Comparison of ENCODE assay signal across 36 cellular contexts in the genomic region with DNA sequence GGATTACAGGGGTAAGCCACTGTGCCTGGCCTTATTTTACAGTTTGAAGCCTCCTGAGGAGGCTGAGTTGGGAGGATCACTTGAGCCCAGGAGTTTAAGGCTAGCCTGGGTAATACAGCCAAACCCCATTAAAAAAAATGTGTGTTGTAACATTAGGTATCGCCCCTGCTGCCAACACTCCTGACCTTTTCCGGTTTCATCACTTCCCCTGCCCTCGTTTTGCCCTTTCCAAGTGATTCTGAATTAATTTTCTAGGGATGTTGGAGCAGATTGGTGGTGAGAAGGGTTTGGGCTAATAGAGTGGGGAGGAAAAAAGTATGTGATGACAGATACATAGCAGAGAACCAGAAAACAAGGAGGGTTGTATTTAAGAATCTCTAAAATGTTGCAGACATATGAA. TPM values are rescaled to one million over a fixed set of nuclear protein-coding genes. Genes with fewer than 3 reads are reported as not detected.
"Had no signal": no experiment of that assay in that cellular context is flagged by ENCODE, and none has a peak within 500 bp of the region (broad histone marks: within the 10 kb centered on the region; RNA-seq: fewer than 3 reads in every experiment).

No MANE protein-coding gene starts in this region.

- H3K4me1 ChIP-seq: Peyer's patch had no signal

- H3K4me3 Mint-ChIP-seq: activated CD4-positive, alpha-beta memory T cell treated with anti-CD3 and anti-CD28 coated beads, Interleukin-2, amount 10 ng/mL, durations not matched to agents 7 days and 5 days; activated CD8-positive, alpha-beta memory T cell treated with anti-CD3 and anti-CD28 coated beads, Interleukin-2, amount 10 ng/mL, durations not matched to agents 7 days and 5 days; activated naive CD8-positive, alpha-beta T cell treated with anti-CD3 and anti-CD28 coated beads for 36 hours; central memory CD8-positive, alpha-beta T cell; T-cell had no signal

- H3K36me3 ChIP-seq: brain microvascular endothelial cell, Peyer's patch, WERI-Rb-1 had no signal

- H3K27ac ChIP-seq: brain microvascular endothelial cell, Peyer's patch, WERI-Rb-1 had no signal

- H3K4me3 ChIP-seq: Peyer's patch had no signal

- DNase-seq: activated CD4-positive, alpha-beta memory T cell treated with anti-CD3 and anti-CD28 coated beads, Interleukin-2, amount 10 ng/mL, durations not matched to agents 7 days and 5 days; activated CD4-positive, alpha-beta T cell treated with anti-CD3 and anti-CD28 coated beads for 1 hour; activated CD4-positive, alpha-beta T cell treated with anti-CD3 and anti-CD28 coated beads for 48 hours; activated CD4-positive, CD25-positive, alpha-beta regulatory T cell; activated CD8-positive, alpha-beta memory T cell treated with anti-CD3 and anti-CD28 coated beads for 24 hours; activated CD8-positive, alpha-beta memory T cell treated with anti-CD3 and anti-CD28 coated beads, Interleukin-2, amount 10 ng/mL, durations not matched to agents 7 days and 5 days; activated CD8-positive, alpha-beta memory T cell treated with anti-CD3 and anti-CD28 coated beads, Interleukin-2, amount 50 U/mL, for 48 hours; activated effector memory CD4-positive, alpha-beta T cell treated with Interleukin-2 at 50 U/mL for 16 hours; activated naive CD4-positive, alpha-beta T cell treated with anti-CD3 and anti-CD28 coated beads, Interleukin-2, amount 50 U/mL, for 16 hours; activated naive CD8-positive, alpha-beta T cell treated with anti-CD3 and anti-CD28 coated beads for 36 hours; activated T-cell treated with anti-CD3 and anti-CD28 coated beads, Interleukin-2, amount 50 U/mL, for 48 hours; amniotic stem cell; aorta; brain microvascular endothelial cell; KG1; MM.1S; MV-4-11; NCI-H1092; NCI-H1436 treated with DMSO at 0.1 percent for 48 hours; NCI-H1694 treated with DMSO at 0.1 percent for 48 hours; NCI-H2029; NCI-H345; NCI-H524 treated with DMSO at 0.1 percent for 48 hours; PC-3; Peyer's patch; RPMI8226; SIG-M5; T-cell; T-helper 2 cell; T-helper 9 cell; WERI-Rb-1 had no signal

- H3K9me3 ChIP-seq: Peyer's patch had no signal

- H3K27ac Mint-ChIP-seq: activated CD4-positive, alpha-beta memory T cell treated with anti-CD3 and anti-CD28 coated beads, Interleukin-2, amount 10 ng/mL, durations not matched to agents 7 days and 5 days; activated CD8-positive, alpha-beta memory T cell treated with anti-CD3 and anti-CD28 coated beads, Interleukin-2, amount 10 ng/mL, durations not matched to agents 7 days and 5 days; activated naive CD8-positive, alpha-beta T cell treated with anti-CD3 and anti-CD28 coated beads for 36 hours; T-cell had no signal

- H3K4me1 Mint-ChIP-seq: central memory CD8-positive, alpha-beta T cell had no signal

- H3K9me3 Mint-ChIP-seq: activated CD4-positive, alpha-beta memory T cell treated with anti-CD3 and anti-CD28 coated beads, Interleukin-2, amount 10 ng/mL, durations not matched to agents 7 days and 5 days; activated naive CD8-positive, alpha-beta T cell treated with anti-CD3 and anti-CD28 coated beads for 36 hours; central memory CD8-positive, alpha-beta T cell; T-cell had no signal

- H3K27me3 Mint-ChIP-seq: activated CD4-positive, alpha-beta memory T cell treated with anti-CD3 and anti-CD28 coated beads, Interleukin-2, amount 10 ng/mL, durations not matched to agents 7 days and 5 days; activated CD8-positive, alpha-beta memory T cell treated with anti-CD3 and anti-CD28 coated beads, Interleukin-2, amount 10 ng/mL, durations not matched to agents 7 days and 5 days; activated naive CD8-positive, alpha-beta T cell treated with anti-CD3 and anti-CD28 coated beads for 36 hours; central memory CD8-positive, alpha-beta T cell; T-cell had no signal

- ATAC-seq: activated CD8-positive, alpha-beta memory T cell treated with anti-CD3 and anti-CD28 coated beads, Interleukin-2, amount 10 ng/mL, durations not matched to agents 7 days and 5 days; PC-3; SK-N-SH treated with all-trans-retinoic acid at 6 μM for 48 hours; T-cell had no signal

- H3K36me3 Mint-ChIP-seq: activated CD8-positive, alpha-beta memory T cell treated with anti-CD3 and anti-CD28 coated beads, Interleukin-2, amount 10 ng/mL, durations not matched to agents 7 days and 5 days; activated naive CD8-positive, alpha-beta T cell treated with anti-CD3 and anti-CD28 coated beads for 36 hours had no signal

- H3K27me3 ChIP-seq: brain microvascular endothelial cell, Peyer's patch had no signal

RNA-seq across cellular contexts. Expression of a gene that starts 25.6 kb away (rescaled TPM):
- total RNA-seq: activated CD4-positive, alpha-beta memory T cell treated with anti-CD3 and anti-CD28 coated beads, Interleukin-2, amount 10 ng/mL, durations not matched to agents 7 days and 5 days; activated CD8-positive, alpha-beta memory T cell treated with anti-CD3 and anti-CD28 coated beads, Interleukin-2, amount 10 ng/mL, durations not matched to agents 7 days and 5 days; activated naive CD8-positive, alpha-beta T cell treated with anti-CD3 and anti-CD28 coated beads for 36 hours; aorta; LHCN-M2; NCI-H460; PC-3; Peyer's patch; SK-MEL-5; T-cell had no signal
- polyA plus RNA-seq: aorta had no signal
